ENCODE assay signal across 21 cellular contexts in genomic region chr16:71767060-71767900, GRCh38. TPM values are rescaled to one million over a fixed set of nuclear protein-coding genes. Genes with fewer than 3 reads are reported as not detected.
DNase-seq lines count a peak whose midpoint lies in the region; ATAC-seq, FAIRE-seq and TF ChIP-seq lines count a peak whose summit lies in the region.
"Had no signal": no experiment of that assay in that cellular context is flagged by ENCODE, and none has a peak within 500 bp of the region (broad histone marks: within the 10 kb centered on the region; RNA-seq: fewer than 3 reads in every experiment).

No MANE protein-coding gene starts in this region.

- H3K9me3 Mint-ChIP-seq in activated T-helper 1 cell treated with anti-CD3 and anti-CD28 coated beads, Interleukin-12 subunit alpha, Interleukin-12 subunit beta, Interleukin-2, Interleukin-4 antibody, amounts not matched to agents 30 ng/mL and 10 ng/mL and 1 ng/mL, durations not matched to agents 14 hours and 24 hours and 36 hours, result no peaks in the 10 kb centered on the region
- H3K9me3 Mint-ChIP-seq: effector memory CD8-positive, alpha-beta T cell; natural killer cell; stimulated activated naive CD8-positive, alpha-beta T cell treated with anti-CD3 and anti-CD28 coated beads, Interleukin-15, Interleukin-2, amounts not matched to agents 100 ng/mL and 50 ng/mL, for 24 hours had no signal

- H3K36me3 ChIP-seq in HepG2 (replicated peaks in 1 of 2; ENCODE audit: control insufficient read depth in 1 of 2, insufficient read depth in 2 of 2, low read length in 2 of 2), result peaks cover 22 to 67% of the 10 kb centered on the region in 2 experiments
- peaks cover 0 to 65% (median 27%) of the 10 kb centered on the region in 4 donors for H3K36me3 ChIP-seq in right lobe of liver

- H3K4me3 ChIP-seq in HepG2 (replicated peaks in 1 of 3; ENCODE audit: insufficient read depth in 1 of 3, low read depth in 2 of 3, low read length in 3 of 3) (no peak overlapping the region), right lobe of liver (no peak overlapping the region)
- H3K4me3 ChIP-seq: cardiac muscle cell, lower lobe of right lung, SK-N-MC had no signal

- H3K9me3 ChIP-seq in HepG2 (ENCODE audit: low read length) (no peaks in the 10 kb centered on the region), right lobe of liver (no peaks in the 10 kb centered on the region)
- H3K9me3 ChIP-seq: lower lobe of right lung had no signal

- no peak overlapping the region for H2AFZ ChIP-seq in HepG2 (ENCODE audit: low read length)

- in situ Hi-C loops in HepG2 (cut with HindIII; ENCODE audit: extremely low pct_ligation_motif_present, low pct_unique_long_range_greater_than_20kb), result no loop called here

- H3K4me2 ChIP-seq in HepG2 (ENCODE audit: low read depth, low read length), result no peak overlapping the region

- peaks cover 46% of the 10 kb centered on the region for H3K36me3 Mint-ChIP-seq in activated T-helper 1 cell treated with anti-CD3 and anti-CD28 coated beads, Interleukin-12 subunit alpha, Interleukin-12 subunit beta, Interleukin-2, Interleukin-4 antibody, amounts not matched to agents 30 ng/mL and 10 ng/mL and 1 ng/mL, durations not matched to agents 14 hours and 24 hours and 36 hours (ENCODE audit: low read depth)

- no peaks in the 10 kb centered on the region for H3K79me2 ChIP-seq in HepG2 (ENCODE audit: insufficient read depth, low read length)

- H3K27me3 Mint-ChIP-seq in activated T-helper 1 cell treated with anti-CD3 and anti-CD28 coated beads, Interleukin-12 subunit alpha, Interleukin-12 subunit beta, Interleukin-2, Interleukin-4 antibody, amounts not matched to agents 30 ng/mL and 10 ng/mL and 1 ng/mL, durations not matched to agents 14 hours and 24 hours and 36 hours (ENCODE audit: insufficient read depth), result no peaks in the 10 kb centered on the region
- H3K27me3 Mint-ChIP-seq: effector memory CD8-positive, alpha-beta T cell; stimulated activated naive CD8-positive, alpha-beta T cell treated with anti-CD3 and anti-CD28 coated beads, Interleukin-15, Interleukin-2, amounts not matched to agents 100 ng/mL and 50 ng/mL, for 24 hours had no signal

- CTCF ChIA-PET in HepG2 (lab: Yijun Ruan, JAX; ENCODE audit: low intra/inter-chr PET ratio, low total read pairs), result no interaction called here

- POLR2A ChIA-PET in HepG2 (lab: Yijun Ruan, JAX), result no interaction called here

- H4K20me1 ChIP-seq in HepG2 (ENCODE audit: insufficient read depth, low read length), result no peaks in the 10 kb centered on the region

- TF ChIP-seq CTCF in HepG2 (CRISPR knock-in tag; IDR thresholded peaks at IDR 0.05) (no peak), right lobe of liver (IDR thresholded peaks at IDR 0.05) (no peak)

- FAIRE-seq in HepG2 (lab: Jason Lieb, UNC), result no peak
- FAIRE-seq: TTC549 had no signal

- TF ChIP-seq POLR2A in HepG2 (IDR thresholded peaks at IDR 0.05; ENCODE audit: insufficient read depth in 1 of 2, low read depth in 2 of 2, low read length in 2 of 2), result no peak
- no peak for TF ChIP-seq POLR2A in right lobe of liver (IDR thresholded peaks at IDR 0.05)

- DNase-seq in HepG2 (ENCODE audit: low spot score), result no peak
- DNase-seq in right lobe of liver, result no peak
- DNase-seq in activated T-helper 1 cell treated with anti-CD3 and anti-CD28 coated beads, Interleukin-12 subunit alpha, Interleukin-12 subunit beta, Interleukin-2, Interleukin-4 antibody, amounts not matched to agents 30 ng/mL and 10 ng/mL and 1 ng/mL, durations not matched to agents 14 hours and 24 hours and 36 hours (ENCODE audit: low spot score), result no peak
- peak; percentile 22 for DNase-seq in foreskin melanocyte
- DNase-seq in NCI-H187 treated with DMSO at 0.1 percent for 48 hours (lab: John Stamatoyannopoulos, UW), result no peak
- DNase-seq in RPMI8226, result no peak
- no peak for DNase-seq in HT-29 (ENCODE audit: low spot score)
- no peak for DNase-seq in NCI-H1105 (lab: John Stamatoyannopoulos, UW)
- DNase-seq: activated CD4-positive, alpha-beta T cell treated with anti-CD3 and anti-CD28 coated beads, Interleukin-2, amount 50 U/mL, for 4 hours; activated effector memory CD4-positive, alpha-beta T cell treated with anti-CD3 and anti-CD28 coated beads, Interleukin-2, amount 50 U/mL, for 16 hours; DMS153; effector memory CD8-positive, alpha-beta T cell; foreskin fibroblast; lower lobe of right lung; natural killer cell; NCI-H146; NCI-H510A had no signal

- 97% methylated on average over 3 of the region's 3 CpGs for WGBS in HepG2 (ENCODE audit: low lambda C conversion rate)
- 82% methylated on average over 3 of the region's 3 CpGs for WGBS in right lobe of liver (ENCODE audit: insufficient coverage, low coverage, low lambda C conversion rate, missing lambda C conversion rate)

- no peak for TF ChIP-seq RAD21 in HepG2 (CRISPR knock-in tag; IDR thresholded peaks at IDR 0.05)

- no peak overlapping the region for H3K4me3 Mint-ChIP-seq in activated T-helper 1 cell treated with anti-CD3 and anti-CD28 coated beads, Interleukin-12 subunit alpha, Interleukin-12 subunit beta, Interleukin-2, Interleukin-4 antibody, amounts not matched to agents 30 ng/mL and 10 ng/mL and 1 ng/mL, durations not matched to agents 14 hours and 24 hours and 36 hours
- H3K4me3 Mint-ChIP-seq: effector memory CD8-positive, alpha-beta T cell; natural killer cell; stimulated activated naive CD8-positive, alpha-beta T cell treated with anti-CD3 and anti-CD28 coated beads, Interleukin-15, Interleukin-2, amounts not matched to agents 100 ng/mL and 50 ng/mL, for 24 hours had no signal

- ATAC-seq in HepG2 (no peak), right lobe of liver (no peak)
- ATAC-seq: effector memory CD8-positive, alpha-beta T cell; lower lobe of right lung; natural killer cell had no signal

- H3K27ac ChIP-seq in HepG2 (ENCODE audit: extremely low read length, insufficient read depth, low read length), result no peak overlapping the region
- H3K27ac ChIP-seq in right lobe of liver, result no peak overlapping the region
- H3K27ac ChIP-seq: cardiac muscle cell, lower lobe of right lung, SK-N-MC had no signal

- H3K4me1 ChIP-seq in HepG2 (ENCODE audit: insufficient read depth, low read length) (no peaks in the 10 kb centered on the region), right lobe of liver (no peaks in the 10 kb centered on the region)
- H3K4me1 ChIP-seq: lower lobe of right lung had no signal

- H3K4me1 Mint-ChIP-seq in activated T-helper 1 cell treated with anti-CD3 and anti-CD28 coated beads, Interleukin-12 subunit alpha, Interleukin-12 subunit beta, Interleukin-2, Interleukin-4 antibody, amounts not matched to agents 30 ng/mL and 10 ng/mL and 1 ng/mL, durations not matched to agents 14 hours and 24 hours and 36 hours (ENCODE audit: low read depth), result peaks cover 16% of the 10 kb centered on the region

- intact Hi-C loops in HepG2 (cut with micrococcal nuclease; ENCODE audit: unreplicated experiment) (loop anchor here (5.0 kb wide), 1 partner anchor 195 kb away; no protein-coding TSS in a partner anchor), right lobe of liver (cut with DNase I) (no loop called here)
- intact Hi-C loops in activated T-helper 1 cell treated with anti-CD3 and anti-CD28 coated beads, Interleukin-12 subunit alpha, Interleukin-12 subunit beta, Interleukin-2, Interleukin-4 antibody, amounts not matched to agents 30 ng/mL and 10 ng/mL and 1 ng/mL, durations not matched to agents 14 hours and 24 hours and 36 hours (cut with micrococcal nuclease), result loop anchor here (5.0 kb wide), 1 partner anchor 195 kb away; no protein-coding TSS in a partner anchor

- peak overlapping the region; percentile 31 for H3K27ac Mint-ChIP-seq in activated T-helper 1 cell treated with anti-CD3 and anti-CD28 coated beads, Interleukin-12 subunit alpha, Interleukin-12 subunit beta, Interleukin-2, Interleukin-4 antibody, amounts not matched to agents 30 ng/mL and 10 ng/mL and 1 ng/mL, durations not matched to agents 14 hours and 24 hours and 36 hours
- H3K27ac Mint-ChIP-seq: stimulated activated naive CD8-positive, alpha-beta T cell treated with anti-CD3 and anti-CD28 coated beads, Interleukin-15, Interleukin-2, amounts not matched to agents 100 ng/mL and 50 ng/mL, for 24 hours had no signal

- TF ChIP-seq EP300 in HepG2 (IDR thresholded peaks at IDR 0.05; ENCODE audit: low read depth in 2 of 2, low read length in 2 of 2), result no peak
- no peak for TF ChIP-seq EP300 in HepG2 (CRISPR knock-in tag; IDR thresholded peaks at IDR 0.05; ENCODE audit: borderline replicate concordance)

- no TSS peak for BruUV-seq in HepG2 (replicated peaks; lab: Mats Ljungman, UMichigan)

- no peaks in the 10 kb centered on the region for H3K27me3 ChIP-seq in HepG2 (ENCODE audit: control insufficient read depth in 1 of 2, insufficient read depth in 2 of 2, low read length in 2 of 2)
- H3K27me3 ChIP-seq in right lobe of liver, result no peaks in the 10 kb centered on the region

- H3K9ac ChIP-seq in HepG2 (ENCODE audit: insufficient read depth, low read depth, low read length), result no peak overlapping the region

RNA-seq across cellular contexts. Expression of gene AP1G1, which starts 41.4 kb away (rescaled TPM):
- total RNA-seq in HepG2 (2016; rRNA removed; fragmentation: Illumina TruSeq; extraction: Trizol) (66.2 and 87.1 TPM in 2 replicates), right lobe of liver (10 to 100 TPM; 47.8 to 54.1 (median 52.5) TPM)
- total RNA-seq in HepG2 (2016; cell fraction: cytosol; rRNA removed; fragmentation: Illumina TruSeq; extraction: Trizol; ENCODE audit: low read depth), result 7.1 TPM in 2 replicates
- total RNA-seq in HepG2 (2016; cell fraction: insoluble cytoplasmic fraction; rRNA removed; fragmentation: Illumina TruSeq; extraction: Trizol), result 66.4 and 87.7 TPM in 2 replicates
- total RNA-seq in HepG2 (2016; cell fraction: membrane; rRNA removed; fragmentation: Illumina TruSeq; extraction: Trizol), result 21.0 and 22.8 TPM in 2 replicates
- total RNA-seq in HepG2 (2016; cell fraction: nucleus; rRNA removed; fragmentation: Illumina TruSeq; extraction: Trizol), result 90.7 and 111 TPM in 2 replicates
- polyA plus RNA-seq in HepG2 (2011; rRNA removed), result 58.8 and 62.2 TPM in 2 replicates
- polyA plus RNA-seq in HepG2 (2011; cell fraction: cytosol; rRNA removed), result 40.7 and 56.1 TPM in 2 replicates
- 69.2 and 80.7 TPM in 2 replicates for polyA plus RNA-seq in HepG2 (2011; cell fraction: nucleus; rRNA removed)
- 41.7 and 51.2 TPM in 2 replicates for polyA plus RNA-seq in HepG2 (2012)
- 2.4 and 3.2 TPM in 2 replicates for polyA plus RNA-seq in HepG2 (2016; cell fraction: cytosol; fragmentation: Illumina TruSeq; extraction: Trizol; ENCODE audit: low read depth)
- 61.2 and 67.4 TPM in 2 replicates for polyA plus RNA-seq in HepG2 (2016; cell fraction: insoluble cytoplasmic fraction; fragmentation: Illumina TruSeq; extraction: Trizol; ENCODE audit: low read depth)
- 9.9 and 10.4 TPM in 2 replicates for polyA plus RNA-seq in HepG2 (2016; cell fraction: membrane; fragmentation: Illumina TruSeq; extraction: Trizol; ENCODE audit: low read depth)
- 71.7 and 84.0 TPM in 2 replicates for polyA plus RNA-seq in HepG2 (2016; cell fraction: nucleus; fragmentation: Illumina TruSeq; extraction: Trizol; ENCODE audit: insufficient read depth, low read depth)
- 149 and 155 TPM in 2 replicates for polyA minus RNA-seq in HepG2 (2011; rRNA and poly(A)+ RNA removed; ENCODE audit: low replicate concordance)
- 71.5 and 78.8 TPM in 2 replicates for polyA minus RNA-seq in HepG2 (2011; cell fraction: cytosol; rRNA and poly(A)+ RNA removed)
- polyA minus RNA-seq in HepG2 (2011; cell fraction: nucleus; rRNA and poly(A)+ RNA removed), result 197 and 211 TPM in 2 replicates
- total RNA-seq in activated T-helper 1 cell treated with anti-CD3 and anti-CD28 coated beads, Interleukin-12 subunit alpha, Interleukin-12 subunit beta, Interleukin-2, Interleukin-4 antibody, amounts not matched to agents 30 ng/mL and 10 ng/mL and 1 ng/mL, durations not matched to agents 14 hours and 24 hours and 36 hours, result 85.5 and 90.7 TPM in 2 replicates
- total RNA-seq in HT-29 (2014; rRNA removed; shearing (Covaris generic)), result 54.3 and 57.2 TPM in 2 replicates

RNA-seq across cellular contexts. Expression of gene PHLPP2, which starts 42.8 kb away (rescaled TPM):
- 8.9 and 9.6 TPM in 2 replicates for total RNA-seq in HepG2 (2016; rRNA removed; fragmentation: Illumina TruSeq; extraction: Trizol)
- total RNA-seq in HepG2 (2016; cell fraction: cytosol; rRNA removed; fragmentation: Illumina TruSeq; extraction: Trizol; ENCODE audit: low read depth), result 11.8 and 13.6 TPM in 2 replicates
- 8.2 and 9.0 TPM in 2 replicates for total RNA-seq in HepG2 (2016; cell fraction: insoluble cytoplasmic fraction; rRNA removed; fragmentation: Illumina TruSeq; extraction: Trizol)
- total RNA-seq in HepG2 (2016; cell fraction: membrane; rRNA removed; fragmentation: Illumina TruSeq; extraction: Trizol), result 7.0 and 7.7 TPM in 2 replicates
- total RNA-seq in HepG2 (2016; cell fraction: nucleus; rRNA removed; fragmentation: Illumina TruSeq; extraction: Trizol), result 10.5 and 11.4 TPM in 2 replicates
- polyA plus RNA-seq in HepG2 (2011; rRNA removed), result 8.9 and 13.8 TPM in 2 replicates
- polyA plus RNA-seq in HepG2 (2011; cell fraction: cytosol; rRNA removed), result 6.1 and 9.0 TPM in 2 replicates
- 10.8 and 14.3 TPM in 2 replicates for polyA plus RNA-seq in HepG2 (2011; cell fraction: nucleus; rRNA removed)
- polyA plus RNA-seq in HepG2 (2012), result 5.4 and 5.8 TPM in 2 replicates
- polyA plus RNA-seq in HepG2 (2016; cell fraction: cytosol; fragmentation: Illumina TruSeq; extraction: Trizol; ENCODE audit: low read depth), result 0.49 and 0.51 TPM in 2 replicates
- polyA plus RNA-seq in HepG2 (2016; cell fraction: insoluble cytoplasmic fraction; fragmentation: Illumina TruSeq; extraction: Trizol; ENCODE audit: low read depth), result 4.9 and 5.3 TPM in 2 replicates
- 0.70 and 0.99 TPM in 2 replicates for polyA plus RNA-seq in HepG2 (2016; cell fraction: membrane; fragmentation: Illumina TruSeq; extraction: Trizol; ENCODE audit: low read depth)
- 10.8 and 11.1 TPM in 2 replicates for polyA plus RNA-seq in HepG2 (2016; cell fraction: nucleus; fragmentation: Illumina TruSeq; extraction: Trizol; ENCODE audit: insufficient read depth, low read depth)
- 27.4 and 35.4 TPM in 2 replicates for polyA minus RNA-seq in HepG2 (2011; rRNA and poly(A)+ RNA removed; ENCODE audit: low replicate concordance)
- 14.7 and 18.3 TPM in 2 replicates for polyA minus RNA-seq in HepG2 (2011; cell fraction: cytosol; rRNA and poly(A)+ RNA removed)
- 23.0 and 30.5 TPM in 2 replicates for polyA minus RNA-seq in HepG2 (2011; cell fraction: nucleus; rRNA and poly(A)+ RNA removed)
- total RNA-seq in right lobe of liver, result 1 to 10 TPM; 2.3 to 9.8 (median 5.6) TPM
- total RNA-seq in activated T-helper 1 cell treated with anti-CD3 and anti-CD28 coated beads, Interleukin-12 subunit alpha, Interleukin-12 subunit beta, Interleukin-2, Interleukin-4 antibody, amounts not matched to agents 30 ng/mL and 10 ng/mL and 1 ng/mL, durations not matched to agents 14 hours and 24 hours and 36 hours, result 16.5 and 19.0 TPM in 2 replicates
- 8.6 and 10.9 TPM in 2 replicates for total RNA-seq in HT-29 (2014; rRNA removed; shearing (Covaris generic))

Comparison
In these comparisons a context has a peak if more than half of its experiments do, and no peak if none do; other contexts are left out.
1. intact Hi-C loops: an anchor here in HepG2 (5.0 kb wide) and activated T-helper 1 cell treated with anti-CD3 and anti-CD28 coated beads, Interleukin-12 subunit alpha, Interleukin-12 subunit beta, Interleukin-2, Interleukin-4 antibody, amounts not matched to agents 30 ng/mL and 10 ng/mL and 1 ng/mL, durations not matched to agents 14 hours and 24 hours and 36 hours (5.0 kb wide); none called in right lobe of liver.